Comparison of ENCODE assay signal across 20 cellular contexts in the genomic region with DNA sequence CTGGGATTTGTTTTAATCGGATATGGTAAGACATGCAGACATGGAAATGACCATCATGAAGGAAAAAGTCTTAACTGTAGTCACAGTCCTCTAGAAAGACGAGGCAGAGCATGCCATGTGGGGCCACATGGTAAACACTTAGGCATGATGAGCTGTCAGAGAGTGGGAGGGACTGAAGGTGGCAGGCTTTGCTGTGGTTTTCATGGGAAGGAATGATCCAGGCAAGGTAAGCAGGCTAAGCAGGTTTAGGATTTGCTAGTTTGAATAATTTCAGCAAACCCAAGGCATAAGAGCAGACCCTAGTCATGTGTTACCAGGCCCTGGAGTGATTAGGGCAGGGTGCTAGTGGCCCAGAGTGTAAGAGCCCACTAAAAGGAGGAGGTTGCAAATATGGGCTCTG. TPM values are rescaled to one million over a fixed set of nuclear protein-coding genes. Genes with fewer than 3 reads are reported as not detected.
"Had no signal": no experiment of that assay in that cellular context is flagged by ENCODE, and none has a peak within 500 bp of the region (broad histone marks: within the 10 kb centered on the region; RNA-seq: fewer than 3 reads in every experiment).

No MANE protein-coding gene starts in this region.

- H3K27ac Mint-ChIP-seq: activated CD4-positive, alpha-beta T cell treated with anti-CD3 and anti-CD28 coated beads, Interleukin-2, amount 10 ng/mL, durations not matched to agents 24 days and 14 days; activated naive CD8-positive, alpha-beta T cell treated with anti-CD3 and anti-CD28 coated beads, Interleukin-2, amount 50 U/mL, for 24 hours; effector memory CD8-positive, alpha-beta T cell; memory B cell; naive thymus-derived CD8-positive, alpha-beta T cell; stimulated activated naive CD8-positive, alpha-beta T cell treated with anti-CD3 and anti-CD28 coated beads, Interleukin-15, Interleukin-2, amounts not matched to agents 100 ng/mL and 50 ng/mL, for 24 hours had no signal

- H3K4me3 ChIP-seq: ascending aorta, left ventricle myocardium inferior, suprapubic skin, upper lobe of left lung had no signal

- H3K27me3 ChIP-seq: ascending aorta, suprapubic skin, upper lobe of left lung had no signal

- H3K4me3 Mint-ChIP-seq: activated CD4-positive, alpha-beta T cell treated with anti-CD3 and anti-CD28 coated beads, Interleukin-2, amount 10 ng/mL, durations not matched to agents 24 days and 14 days; activated naive CD8-positive, alpha-beta T cell treated with anti-CD3 and anti-CD28 coated beads, Interleukin-2, amount 50 U/mL, for 24 hours; effector memory CD8-positive, alpha-beta T cell; memory B cell; naive thymus-derived CD8-positive, alpha-beta T cell; stimulated activated naive CD8-positive, alpha-beta T cell treated with anti-CD3 and anti-CD28 coated beads, Interleukin-15, Interleukin-2, amounts not matched to agents 100 ng/mL and 50 ng/mL, for 24 hours had no signal

- H3K36me3 Mint-ChIP-seq: memory B cell; naive thymus-derived CD8-positive, alpha-beta T cell had no signal

- H3K4me1 Mint-ChIP-seq: activated CD4-positive, alpha-beta T cell treated with anti-CD3 and anti-CD28 coated beads, Interleukin-2, amount 10 ng/mL, durations not matched to agents 24 days and 14 days; activated naive CD8-positive, alpha-beta T cell treated with anti-CD3 and anti-CD28 coated beads, Interleukin-2, amount 50 U/mL, for 24 hours; memory B cell; naive thymus-derived CD8-positive, alpha-beta T cell had no signal

- H3K9me3 Mint-ChIP-seq: activated CD4-positive, alpha-beta T cell treated with anti-CD3 and anti-CD28 coated beads, Interleukin-2, amount 10 ng/mL, durations not matched to agents 24 days and 14 days; activated naive CD8-positive, alpha-beta T cell treated with anti-CD3 and anti-CD28 coated beads, Interleukin-2, amount 50 U/mL, for 24 hours; effector memory CD8-positive, alpha-beta T cell; naive thymus-derived CD8-positive, alpha-beta T cell; stimulated activated naive CD8-positive, alpha-beta T cell treated with anti-CD3 and anti-CD28 coated beads, Interleukin-15, Interleukin-2, amounts not matched to agents 100 ng/mL and 50 ng/mL, for 24 hours had no signal

- DNase-seq: activated CD4-positive, alpha-beta T cell treated with anti-CD3 and anti-CD28 coated beads, Interleukin-2, amount 10 ng/mL, durations not matched to agents 24 days and 14 days; activated CD8-positive, alpha-beta memory T cell treated with anti-CD3 and anti-CD28 coated beads for 24 hours; activated naive CD4-positive, alpha-beta T cell treated with Interleukin-2 at 50 U/mL for 16 hours; activated naive CD8-positive, alpha-beta T cell treated with anti-CD3 and anti-CD28 coated beads, Interleukin-2, amount 50 U/mL, for 24 hours; dermis blood vessel endothelial cell; effector memory CD8-positive, alpha-beta T cell; erythroblast; islet precursor cell; left ventricle myocardium inferior; naive thymus-derived CD8-positive, alpha-beta T cell; stimulated activated CD4-positive, alpha-beta T cell treated with anti-CD3 and anti-CD28 coated beads, Interleukin-4, amount 100 ng/mL, for 4 hours; stimulated activated CD8-positive, alpha-beta memory T cell treated with anti-CD3 and anti-CD28 coated beads, Interleukin-4, amount 100 ng/mL, for 48 hours; T-helper 2 cell; upper lobe of left lung had no signal

- H3K9me3 ChIP-seq: ascending aorta, left ventricle myocardium inferior, suprapubic skin, upper lobe of left lung had no signal

- ATAC-seq: activated naive CD8-positive, alpha-beta T cell treated with anti-CD3 and anti-CD28 coated beads, Interleukin-2, amount 50 U/mL, for 24 hours; effector memory CD8-positive, alpha-beta T cell; naive thymus-derived CD8-positive, alpha-beta T cell had no signal

- H3K4me1 ChIP-seq: ascending aorta, parathyroid adenoma, upper lobe of left lung had no signal

- H3K27ac ChIP-seq: ascending aorta, left ventricle myocardium inferior, parathyroid adenoma, suprapubic skin, upper lobe of left lung had no signal

- H3K36me3 ChIP-seq: ascending aorta, left ventricle myocardium inferior, suprapubic skin, upper lobe of left lung had no signal

RNA-seq across cellular contexts. Expression of a gene that starts 47.2 kb away (rescaled TPM):
- total RNA-seq: activated CD4-positive, alpha-beta T cell treated with anti-CD3 and anti-CD28 coated beads, Interleukin-2, amount 10 ng/mL, durations not matched to agents 24 days and 14 days; ascending aorta; chondrocyte; dermis blood vessel endothelial cell; left ventricle myocardium inferior; naive thymus-derived CD8-positive, alpha-beta T cell had no signal
